In genomic region chr11:102940714-102941588, GRCh38 we compare ENCODE assay signal across 8 cellular contexts. TPM values are rescaled to one million over a fixed set of nuclear protein-coding genes. Genes with fewer than 3 reads are reported as not detected.
DNase-seq lines count a peak whose midpoint lies in the region; ATAC-seq, FAIRE-seq and TF ChIP-seq lines count a peak whose summit lies in the region.

No MANE protein-coding gene starts in this region.

- DNase-seq in GM10248 (ENCODE audit: extremely low spot score): peak; percentile 65
- DNase-seq in HFF-Myc (ENCODE audit: extremely low read depth, low read depth): peak; percentile 70
- DNase-seq in MM.1S: peak; percentile 66
- DNase-seq in SJCRH30: peak; percentile 34 to 75
- DNase-seq in central memory CD4-positive, alpha-beta T cell: peak; percentile 5
- peak; percentile 89 for DNase-seq in left kidney (ENCODE audit: low read depth, low spot score)
- peak; percentile 9 to 57 for DNase-seq in stimulated activated effector memory CD8-positive, alpha-beta T cell treated with anti-CD3 and anti-CD28 coated beads, Interleukin-12 subunit alpha, Interleukin-12 subunit beta, amount 100 ng/mL, for 72 hours (ENCODE audit: low spot score in 2 of 2)

- H3K9me3 ChIP-seq in MM.1S (replicated peaks; ENCODE audit: insufficient read depth, low read length): no peaks in the 10 kb centered on the region
- no peaks in the 10 kb centered on the region for H3K9me3 ChIP-seq in SJCRH30 (replicated peaks)

- H3K36me3 ChIP-seq in MM.1S (replicated peaks; ENCODE audit: insufficient read depth, low read length): no peaks in the 10 kb centered on the region
- H3K36me3 ChIP-seq in SJCRH30: no peaks in the 10 kb centered on the region

- FAIRE-seq in A204.1 (lab: Jason Lieb, UNC): peak; percentile 82

- ATAC-seq in stimulated activated effector memory CD8-positive, alpha-beta T cell treated with anti-CD3 and anti-CD28 coated beads, Interleukin-12 subunit alpha, Interleukin-12 subunit beta, amount 100 ng/mL, for 72 hours: peak; percentile 75

- TF ChIP-seq CTCF in GM10248 (IDR thresholded peaks at IDR 0.05; ENCODE audit: control extremely low read depth, extremely low read depth, low read depth, missing control alignments): peak; percentile 72
- peak; percentile 66 for TF ChIP-seq CTCF in HFF-Myc (IDR thresholded peaks at IDR 0.05; ENCODE audit: low read depth, low read length, missing control alignments)
- TF ChIP-seq CTCF in MM.1S (IDR thresholded peaks at IDR 0.05; ENCODE audit: low read length): peak; percentile 84

- H3K36me3 Mint-ChIP-seq in stimulated activated effector memory CD8-positive, alpha-beta T cell treated with anti-CD3 and anti-CD28 coated beads, Interleukin-12 subunit alpha, Interleukin-12 subunit beta, amount 100 ng/mL, for 72 hours: no peaks in the 10 kb centered on the region

- no peak overlapping the region for H2AFZ ChIP-seq in MM.1S (ENCODE audit: low read length)

- no peak overlapping the region for H3K27ac Mint-ChIP-seq in stimulated activated effector memory CD8-positive, alpha-beta T cell treated with anti-CD3 and anti-CD28 coated beads, Interleukin-12 subunit alpha, Interleukin-12 subunit beta, amount 100 ng/mL, for 72 hours

- CTCF ChIA-PET in GM10248 (lab: Yijun Ruan, JAX): interaction anchor here (0.7 to 3.3 kb wide), 25 partner anchors 9 to 604 kb away, joined by 3 to 30 read pairs (median 5); no protein-coding TSS in a partner anchor

- POLR2A ChIA-PET in GM10248 (lab: Yijun Ruan, JAX): no interaction called here

- H3K27ac ChIP-seq in MM.1S (ENCODE audit: low read length): no peak overlapping the region
- no peak overlapping the region for H3K27ac ChIP-seq in SJCRH30

- H3K4me2 ChIP-seq in MM.1S (ENCODE audit: low read depth, low read length): no peak overlapping the region

- no peak overlapping the region for H3K9ac ChIP-seq in MM.1S (ENCODE audit: low read length)

- no peaks in the 10 kb centered on the region for H3K79me2 ChIP-seq in MM.1S (ENCODE audit: low read length)

- H3K27me3 ChIP-seq in MM.1S (replicated peaks; ENCODE audit: insufficient read depth, low read length): no peaks in the 10 kb centered on the region
- H3K27me3 ChIP-seq in SJCRH30: no peaks in the 10 kb centered on the region

- H3K9me2 ChIP-seq in MM.1S (replicated peaks; ENCODE audit: insufficient read depth, low read length): no peaks in the 10 kb centered on the region

- H3K4me3 Mint-ChIP-seq in stimulated activated effector memory CD8-positive, alpha-beta T cell treated with anti-CD3 and anti-CD28 coated beads, Interleukin-12 subunit alpha, Interleukin-12 subunit beta, amount 100 ng/mL, for 72 hours: no peak overlapping the region

- H3K4me1 Mint-ChIP-seq in stimulated activated effector memory CD8-positive, alpha-beta T cell treated with anti-CD3 and anti-CD28 coated beads, Interleukin-12 subunit alpha, Interleukin-12 subunit beta, amount 100 ng/mL, for 72 hours: no peaks in the 10 kb centered on the region

- H3K4me3 ChIP-seq in HFF-Myc (replicated peaks; ENCODE audit: low read depth, low read length) (no peak overlapping the region), MM.1S (ENCODE audit: low read length) (no peak overlapping the region), SJCRH30 (no peak overlapping the region)

- H3K9me3 Mint-ChIP-seq in stimulated activated effector memory CD8-positive, alpha-beta T cell treated with anti-CD3 and anti-CD28 coated beads, Interleukin-12 subunit alpha, Interleukin-12 subunit beta, amount 100 ng/mL, for 72 hours: no peaks in the 10 kb centered on the region

- no peaks in the 10 kb centered on the region for H3F3A ChIP-seq in MM.1S (ENCODE audit: insufficient read depth, low read length)

- no peaks in the 10 kb centered on the region for H3K4me1 ChIP-seq in MM.1S (ENCODE audit: low read length)
- no peaks in the 10 kb centered on the region for H3K4me1 ChIP-seq in SJCRH30

- H4K20me1 ChIP-seq in MM.1S (ENCODE audit: insufficient read depth, low read length): no peaks in the 10 kb centered on the region

RNA-seq across cellular contexts. Expression of gene MMP13, which starts 14.6 kb away (rescaled TPM):
- total RNA-seq in SJCRH30 (2014; rRNA removed; shearing (Covaris generic)): not detected in 2 replicates

Comparison
In these comparisons a context has a peak if more than half of its experiments do, and no peak if none do; other contexts are left out.
1. DNase-seq: peak in every context shown above with its lines; median percentile 89 in left kidney; 70 in HFF-Myc; 66 in MM.1S; 65 in GM10248; 54 in SJCRH30; 33 in stimulated activated effector memory CD8-positive, alpha-beta T cell treated with anti-CD3 and anti-CD28 coated beads, Interleukin-12 subunit alpha, Interleukin-12 subunit beta, amount 100 ng/mL, for 72 hours; 5 in central memory CD4-positive, alpha-beta T cell.